Comparison of ENCODE assay signal across 23 cellular contexts in genomic region chr12:8636581-8636980, GRCh38. TPM values are rescaled to one million over a fixed set of nuclear protein-coding genes. Genes with fewer than 3 reads are reported as not detected.
A peak's percentile ranks its signal among the peaks of the same experiment; 100 is the strongest.
DNase-seq lines count a peak whose midpoint lies in the region; ATAC-seq, FAIRE-seq and TF ChIP-seq lines count a peak whose summit lies in the region.
"Had no signal": no experiment of that assay in that cellular context is flagged by ENCODE, and none has a peak within 500 bp of the region (broad histone marks: within the 10 kb centered on the region; RNA-seq: fewer than 3 reads in every experiment).

No MANE protein-coding gene starts in this region.

- no peak for ATAC-seq in A549
- ATAC-seq in activated CD8-positive, alpha-beta T cell treated with anti-CD3 and anti-CD28 coated beads for 36 hours: no peak
- ATAC-seq: SK-N-SH treated with all-trans-retinoic acid at 6 μM for 48 hours had no signal

- H3K4me1 ChIP-seq in A549 (no peaks in the 10 kb centered on the region), HUES64 (ENCODE audit: insufficient read depth, low read length) (peaks cover 32% of the 10 kb centered on the region), endodermal cell (ENCODE audit: control insufficient read depth, insufficient read depth, low read length) (peaks cover 10% of the 10 kb centered on the region), adrenal gland (replicated peaks in 1 of 2) (no peaks in the 10 kb centered on the region)
- H3K4me1 ChIP-seq: Caco-2 had no signal

- H3K4me1 Mint-ChIP-seq in endodermal cell: peaks cover 57% of the 10 kb centered on the region
- no peaks in the 10 kb centered on the region for H3K4me1 Mint-ChIP-seq in activated CD8-positive, alpha-beta T cell treated with anti-CD3 and anti-CD28 coated beads for 36 hours (ENCODE audit: low read depth)
- H3K4me1 Mint-ChIP-seq: CD14-positive monocyte had no signal

- CTCF ChIA-PET in A549 (lab: Yijun Ruan, JAX): interaction anchor here (1.0 to 1.6 kb wide), 2 partner anchors 21 to 224 kb away, joined by 3 read pairs; no protein-coding TSS in a partner anchor
- CTCF ChIA-PET in activated CD8-positive, alpha-beta T cell treated with anti-CD3 and anti-CD28 coated beads for 36 hours (lab: Charles Lee): no interaction called here

- no peak for FAIRE-seq in A549 (lab: Jason Lieb, UNC)
- FAIRE-seq: GM19239, HTR-8/SVneo had no signal

- intact Hi-C loops in adrenal gland (cut with DNase I): no loop called here
- intact Hi-C loops in activated CD8-positive, alpha-beta T cell treated with anti-CD3 and anti-CD28 coated beads for 36 hours (cut with micrococcal nuclease): no loop called here
- intact Hi-C loops in posterior cingulate gyrus (cut with DNase I): no loop called here

- H3K4me3 ChIP-seq in A549 (no peak overlapping the region), HUES64 (ENCODE audit: low read length) (no peak overlapping the region), endodermal cell (ENCODE audit: low read length) (no peak overlapping the region), adrenal gland (no peak overlapping the region)

- TF ChIP-seq EP300 in A549 (IDR thresholded peaks at IDR 0.05): no peak

- H3K9me3 ChIP-seq in A549: no peaks in the 10 kb centered on the region
- H3K9me3 ChIP-seq in HUES64 (ENCODE audit: insufficient read depth, low read depth, low read length): no peaks in the 10 kb centered on the region
- H3K9me3 ChIP-seq in endodermal cell (ENCODE audit: control insufficient read depth, low read length): peaks cover 6% of the 10 kb centered on the region
- H3K9me3 ChIP-seq in adrenal gland (replicated peaks in 1 of 3): no peaks in the 10 kb centered on the region
- H3K9me3 ChIP-seq: Caco-2 had no signal

- H3K36me3 ChIP-seq in HUES64 (ENCODE audit: insufficient read depth, low read length) (no peaks in the 10 kb centered on the region), endodermal cell (ENCODE audit: control insufficient read depth, insufficient read depth, low read length) (no peaks in the 10 kb centered on the region), adrenal gland (replicated peaks in 1 of 2) (no peaks in the 10 kb centered on the region)

- H3K9ac ChIP-seq in HUES64 (ENCODE audit: low read depth, low read length): peak overlapping the region; percentile 69
- H3K9ac ChIP-seq in endodermal cell (ENCODE audit: extremely low read depth, low read length, poor library complexity, severe bottlenecking): peak overlapping the region; percentile 73

- no peak overlapping the region for H3K27ac ChIP-seq in A549
- H3K27ac ChIP-seq in HUES64 (ENCODE audit: low read depth, low read length): peak overlapping the region; percentile 90
- H3K27ac ChIP-seq in endodermal cell (ENCODE audit: low read depth, low read length): no peak overlapping the region
- H3K27ac ChIP-seq in adrenal gland: no peak overlapping the region
- H3K27ac ChIP-seq: HL-60 had no signal

- H3K9me3 Mint-ChIP-seq in endodermal cell: peaks cover 31% of the 10 kb centered on the region
- H3K9me3 Mint-ChIP-seq in activated CD8-positive, alpha-beta T cell treated with anti-CD3 and anti-CD28 coated beads for 36 hours: no peaks in the 10 kb centered on the region

- POLR2A ChIA-PET in A549 (lab: Yijun Ruan, JAX): no interaction called here
- POLR2A ChIA-PET in activated CD8-positive, alpha-beta T cell treated with anti-CD3 and anti-CD28 coated beads for 36 hours (lab: Charles Lee): no interaction called here

- TF ChIP-seq CTCF in A549 (IDR thresholded peaks at IDR 0.05) (no peak), endodermal cell (conservative IDR thresholded peaks at IDR 0.05) (no peak), adrenal gland (IDR thresholded peaks at IDR 0.05) (no peak)
- no peak for TF ChIP-seq CTCF in activated CD8-positive, alpha-beta T cell treated with anti-CD3 and anti-CD28 coated beads for 36 hours (IDR thresholded peaks at IDR 0.05)

- H3K36me3 Mint-ChIP-seq in endodermal cell (ENCODE audit: low read depth): peaks cover 15% of the 10 kb centered on the region
- H3K36me3 Mint-ChIP-seq in activated CD8-positive, alpha-beta T cell treated with anti-CD3 and anti-CD28 coated beads for 36 hours (ENCODE audit: low read depth): no peaks in the 10 kb centered on the region
- H3K36me3 Mint-ChIP-seq: CD14-positive monocyte had no signal

- peak overlapping the region; percentile 32 for H3K4me3 Mint-ChIP-seq in endodermal cell
- H3K4me3 Mint-ChIP-seq in activated CD8-positive, alpha-beta T cell treated with anti-CD3 and anti-CD28 coated beads for 36 hours: no peak overlapping the region
- H3K4me3 Mint-ChIP-seq: CD14-positive monocyte had no signal

- DNase-seq in A549 (ENCODE audit: low read depth in 1 of 2, low spot score in 1 of 2) (no peak), endodermal cell (peak; percentile 68), myocyte (ENCODE audit: low read depth) (peak; percentile 72), adrenal gland (no peak), pons (ENCODE audit: low spot score) (no peak), posterior cingulate gyrus (no peak)
- DNase-seq in activated CD8-positive, alpha-beta T cell treated with anti-CD3 and anti-CD28 coated beads for 36 hours: no peak
- DNase-seq: Caco-2, EL, HCEC 1CT, KBM-7, NCI-H146, NCI-H2081, NCI-H510A, NCI-H774, SHP77 had no signal

- TF ChIP-seq POLR2A in A549 (IDR thresholded peaks at IDR 0.05; ENCODE audit: low read length): no peak
- TF ChIP-seq POLR2A in adrenal gland (IDR thresholded peaks at IDR 0.05): no peak

- no peaks in the 10 kb centered on the region for H3K27me3 Mint-ChIP-seq in endodermal cell (ENCODE audit: insufficient read depth)
- no peaks in the 10 kb centered on the region for H3K27me3 Mint-ChIP-seq in activated CD8-positive, alpha-beta T cell treated with anti-CD3 and anti-CD28 coated beads for 36 hours

- WGBS in A549 (ENCODE audit: missing lambda C conversion rate): 30% methylated on average over 5 of the region's 5 CpGs
- 57% methylated on average over 5 of the region's 5 CpGs for WGBS in HUES64
- 58 to 76% methylated on average over 4 to 5 of the region's 5 CpGs for WGBS in endodermal cell (ENCODE audit: insufficient coverage in 1 of 2, insufficient read length in 1 of 2), 2 experiments
- 57 to 67% (median 63%) methylated on average over 4 to 5 of the region's 5 CpGs for WGBS in adrenal gland, 4 donors

- TF ChIP-seq RAD21 in A549 (conservative IDR thresholded peaks at IDR 0.05 in 1 of 2, IDR thresholded peaks at IDR 0.05 in 1 of 2): no peak

- H3K27ac Mint-ChIP-seq in endodermal cell: peak overlapping the region; percentile 99
- H3K27ac Mint-ChIP-seq in activated CD8-positive, alpha-beta T cell treated with anti-CD3 and anti-CD28 coated beads for 36 hours: no peak overlapping the region

- no peak overlapping the region for H3K4me2 ChIP-seq in A549

- no peaks in the 10 kb centered on the region for H3K27me3 ChIP-seq in HUES64 (ENCODE audit: insufficient read depth, low read length)
- no peaks in the 10 kb centered on the region for H3K27me3 ChIP-seq in endodermal cell (ENCODE audit: control insufficient read depth, insufficient read depth, low read length, poor library complexity, severe bottlenecking)
- H3K27me3 ChIP-seq in adrenal gland: no peaks in the 10 kb centered on the region

RNA-seq across cellular contexts. Expression of gene AICDA, which starts 23.9 kb away (rescaled TPM):
- polyA plus RNA-seq in A549 (2011; rRNA removed) (0.12 and 0.16 TPM in 2 replicates), A549 (2017; fragmentation: RNase III; extraction: RNeasy Plus Mini Kit Qiagen cat#74134 plus additional on column Dnase treatment) (0.05 to 0.16 TPM (median 0.05 TPM) in 3 replicates), adrenal gland (not detected)
- 0.05 TPM in 2 replicates for polyA plus RNA-seq in A549 (2012; cell fraction: cytosol; rRNA removed)
- not detected in 2 replicates for polyA plus RNA-seq in A549 (2012; cell fraction: nucleus; rRNA removed)
- polyA minus RNA-seq in A549 (2011; rRNA and poly(A)+ RNA removed): not detected in 2 replicates
- 0.10 TPM for polyA plus RNA-seq in HUES64 (2013, experiment 1 of 2)
- not detected for polyA plus RNA-seq in HUES64 (2013, experiment 2 of 2)
- total RNA-seq in endodermal cell (not detected), myocyte (0.43 TPM in 1 of 2 replicates, not detected in the other), adrenal gland (not detected)
- not detected for polyA plus RNA-seq in endodermal cell (2013, experiment 1 of 2)
- polyA plus RNA-seq in endodermal cell (2013, experiment 2 of 2): not detected
- 0.20 TPM for polyA plus RNA-seq in myocyte (2012)
- total RNA-seq in activated CD8-positive, alpha-beta T cell treated with anti-CD3 and anti-CD28 coated beads for 36 hours: not detected
- total RNA-seq: A673, Caco-2 had no signal

RNA-seq across cellular contexts. Expression of gene MFAP5, which starts 26.0 kb away (rescaled TPM):
- polyA plus RNA-seq in A549 (2011; rRNA removed): 0.40 and 0.48 TPM in 2 replicates
- polyA plus RNA-seq in A549 (2012; cell fraction: cytosol; rRNA removed): 0.13 and 0.16 TPM in 2 replicates
- 0.07 and 0.28 TPM in 2 replicates for polyA plus RNA-seq in A549 (2012; cell fraction: nucleus; rRNA removed)
- polyA plus RNA-seq in A549 (2017; fragmentation: RNase III; extraction: RNeasy Plus Mini Kit Qiagen cat#74134 plus additional on column Dnase treatment): 0.15 to 0.41 TPM (median 0.40 TPM) in 3 replicates
- not detected in 2 replicates for polyA minus RNA-seq in A549 (2011; rRNA and poly(A)+ RNA removed)
- polyA plus RNA-seq in HUES64 (2013, experiment 1 of 2): 0.85 TPM
- polyA plus RNA-seq in HUES64 (2013, experiment 2 of 2): 1.1 TPM
- total RNA-seq in endodermal cell: under 1 TPM in 1 of 2 donors, not detected in 1; 0.44 TPM
- 0.46 TPM for polyA plus RNA-seq in endodermal cell (2013, experiment 1 of 2)
- 0.66 TPM for polyA plus RNA-seq in endodermal cell (2013, experiment 2 of 2)
- 130 and 136 TPM in 2 replicates for total RNA-seq in myocyte
- polyA plus RNA-seq in myocyte (2012): 472 TPM
- total RNA-seq in adrenal gland: 10 to 100 TPM in 5 of 8 donors, 1 to 10 TPM in 2, under 1 TPM in 1; 0.68 to 39.3 (median 13.8) TPM
- polyA plus RNA-seq in adrenal gland: 10 to 100 TPM; 16.5 to 65.3 (median 22.8) TPM
- not detected for total RNA-seq in activated CD8-positive, alpha-beta T cell treated with anti-CD3 and anti-CD28 coated beads for 36 hours
- polyA plus RNA-seq: CD14-positive monocyte had no signal

Comparison
In these comparisons a context has a peak if more than half of its experiments do, and no peak if none do; other contexts are left out.
1. DNase-seq: peak in endodermal cell (single experiment) and myocyte (single experiment); none in A549 (0 of 2), adrenal gland (0 of 7), activated CD8-positive, alpha-beta T cell treated with anti-CD3 and anti-CD28 coated beads for 36 hours (single experiment), pons (single experiment) and posterior cingulate gyrus (0 of 10).